1 cellular context compared by ENCODE assay signal in genomic region chr3:53473422-53473821, GRCh38.
TF ChIP-seq lines count a peak whose summit lies in the region.

No MANE protein-coding gene starts in this region.

TF ChIP-seq in HepG2, 621 proteins besides CTCF, POLR2A, EP300 and RAD21 (continued from another document and continues in another):
- TF ChIP-seq ZNF281 (CRISPR knock-in tag; IDR thresholded peaks at IDR 0.05; ENCODE audit: borderline replicate concordance) (peak; percentile 98), CENPBD1 (CRISPR knock-in tag; IDR thresholded peaks at IDR 0.05; ENCODE audit: borderline replicate concordance, low read depth) (no peak), ZNF441 (CRISPR knock-in tag; IDR thresholded peaks at IDR 0.05; ENCODE audit: borderline replicate concordance) (no peak), MIER3 (CRISPR knock-in tag; IDR thresholded peaks at IDR 0.05; ENCODE audit: borderline replicate concordance) (peak; percentile 39; the same call in 1 of the 2 replicates), ZSCAN12 (CRISPR knock-in tag; IDR thresholded peaks at IDR 0.05) (no peak), ZNF703 (CRISPR knock-in tag; IDR thresholded peaks at IDR 0.05; ENCODE audit: borderline replicate concordance) (no peak), ATF5 (CRISPR knock-in tag; IDR thresholded peaks at IDR 0.05; ENCODE audit: low read depth) (no peak), SCMH1 (CRISPR knock-in tag; IDR thresholded peaks at IDR 0.05; ENCODE audit: borderline replicate concordance) (no peak), ZSCAN5A (CRISPR knock-in tag; IDR thresholded peaks at IDR 0.05; ENCODE audit: borderline replicate concordance) (no peak), ZNF496 (CRISPR knock-in tag; IDR thresholded peaks at IDR 0.05; ENCODE audit: insufficient replicate concordance) (no peak), PRDM10 (CRISPR knock-in tag; IDR thresholded peaks at IDR 0.05; ENCODE audit: low read depth) (no peak; the same call in 1 of the 2 replicates), FOXA3 (CRISPR knock-in tag; IDR thresholded peaks at IDR 0.05) (peak; percentile 79), HNRNPL (IDR thresholded peaks at IDR 0.05; ENCODE audit: low read depth, low read length) (no peak), ZNF598 (CRISPR knock-in tag; IDR thresholded peaks at IDR 0.05; ENCODE audit: borderline replicate concordance) (peak; percentile 35; the same call in 1 of the 2 replicates), HOXA3 (CRISPR knock-in tag; IDR thresholded peaks at IDR 0.05) (peak; percentile 58; the same call in 1 of the 2 replicates), NFIB (CRISPR knock-in tag; IDR thresholded peaks at IDR 0.05; ENCODE audit: borderline replicate concordance) (no peak), GMEB1 (CRISPR knock-in tag; IDR thresholded peaks at IDR 0.05; ENCODE audit: borderline replicate concordance) (peak; percentile 21; the same call in 1 of the 2 replicates), ZFP36L2 (CRISPR knock-in tag; IDR thresholded peaks at IDR 0.05) (no peak), TERF1 (CRISPR knock-in tag; IDR thresholded peaks at IDR 0.05) (no peak), ZNF136 (CRISPR knock-in tag; IDR thresholded peaks at IDR 0.05; ENCODE audit: low read depth) (no peak), ZNF766 (CRISPR knock-in tag; IDR thresholded peaks at IDR 0.05; ENCODE audit: borderline replicate concordance) (no peak), NCOA1 (CRISPR knock-in tag; IDR thresholded peaks at IDR 0.05) (no peak), ZBTB21 (CRISPR knock-in tag; IDR thresholded peaks at IDR 0.05) (no peak), ZNF326 (CRISPR knock-in tag; IDR thresholded peaks at IDR 0.05; ENCODE audit: borderline replicate concordance) (no peak), CBX2 (IDR thresholded peaks at IDR 0.05; ENCODE audit: low read depth, low read length) (no peak), CBX2 (CRISPR knock-in tag; IDR thresholded peaks at IDR 0.05; ENCODE audit: low read depth) (no peak), TCF7 (IDR thresholded peaks at IDR 0.05; ENCODE audit: low read depth) (no peak), ZNF292 (CRISPR knock-in tag; IDR thresholded peaks at IDR 0.05; ENCODE audit: borderline replicate concordance, low read depth) (0 out of 2 replicates have a peak, but pooled peaks have one; percentile 83), ZNF543 (CRISPR knock-in tag; IDR thresholded peaks at IDR 0.05) (no peak), PAX8 (CRISPR knock-in tag; IDR thresholded peaks at IDR 0.05; ENCODE audit: borderline replicate concordance) (no peak), PATZ1 (CRISPR knock-in tag; IDR thresholded peaks at IDR 0.05) (no peak), MNT (IDR thresholded peaks at IDR 0.05) (no peak), NFE2L2 (IDR thresholded peaks at IDR 0.05; ENCODE audit: low read length) (no peak), HNRNPH1 (optimal IDR thresholded peaks at IDR 0.05; ENCODE audit: low read depth, low read length) (no peak), CCAR2 (optimal IDR thresholded peaks at IDR 0.05; ENCODE audit: low read depth, low read length) (no peak), NR2F2 (IDR thresholded peaks at IDR 0.05; ENCODE audit: borderline replicate concordance, low read depth) (no peak), BHLHE40 (IDR thresholded peaks at IDR 0.05; ENCODE audit: low read length) (no peak), ZNF296 (CRISPR knock-in tag; conservative IDR thresholded peaks at IDR 0.05) (no peak)
